ENCODE assay signal across 22 cellular contexts in the genomic region with DNA sequence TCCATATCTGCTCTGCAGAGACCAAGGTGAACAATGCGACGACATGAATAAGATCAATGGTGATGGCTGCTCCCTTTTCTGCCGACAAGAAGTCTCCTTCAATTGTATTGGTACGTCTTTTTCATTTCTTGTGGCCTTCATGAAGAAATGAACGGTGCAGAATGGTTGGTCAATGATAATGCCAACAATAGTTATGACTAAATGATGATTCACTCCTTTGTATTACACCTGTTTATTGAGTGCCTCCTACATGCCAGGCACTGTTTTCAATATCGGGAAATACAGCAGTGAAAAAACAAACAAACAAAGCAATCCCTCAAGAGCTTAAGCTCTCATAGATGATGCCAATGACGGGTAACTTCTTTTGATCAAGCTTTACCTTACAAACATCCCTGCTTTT.
A peak's percentile ranks its signal among the peaks of the same experiment; 100 is the strongest.
DNase-seq lines count a peak whose midpoint lies in the region; ATAC-seq and TF ChIP-seq lines count a peak whose summit lies in the region.
"Had no signal": no experiment of that assay in that cellular context is flagged by ENCODE, and none has a peak within 500 bp of the region (broad histone marks: within the 10 kb centered on the region; RNA-seq: fewer than 3 reads in every experiment).

No MANE protein-coding gene starts in this region.

- H3K4me2 ChIP-seq in GM23338, result peak overlapping the region; percentile 44

- no peak for DNase-seq in GM23338 (ENCODE audit: low spot score)
- DNase-seq in LHCN-M2 (ENCODE audit: low read depth), result peak; percentile 26
- no peak for DNase-seq in osteocyte (ENCODE audit: extremely low spot score, unreplicated experiment)
- DNase-seq in posterior cingulate gyrus, result no peak
- no peak for DNase-seq in NK-92 (lab: John Stamatoyannopoulos, UW; ENCODE audit: unreplicated experiment)
- no peak for DNase-seq in HUDEP-2 (lab: John Stamatoyannopoulos, UW; ENCODE audit: unreplicated experiment in 76 of 76)
- DNase-seq: CD4-positive, CD25-positive, alpha-beta regulatory T cell; DMS79 treated with DMSO at 0.1 percent for 48 hours; HCEC 1CT; NCI-H1092 treated with DMSO at 0.1 percent for 48 hours; NCI-H1436 treated with DMSO at 0.1 percent for 48 hours; NCI-H1930; NCI-H226; NCI-H524; NCI-H774; OCI-M1; SHP77 had no signal

- H2AFZ ChIP-seq in GM23338, result no peak overlapping the region
- H2AFZ ChIP-seq: GM23248 had no signal

- H3K27ac ChIP-seq in GM23338 (ENCODE audit: low read depth), result no peak overlapping the region
- H3K27ac ChIP-seq: GM23248 had no signal

- H3K27me3 ChIP-seq in GM23338 (ENCODE audit: insufficient read depth), result peaks cover 77% of the 10 kb centered on the region

- H3K9me3 Mint-ChIP-seq in GM23338, result no peaks in the 10 kb centered on the region
- H3K9me3 Mint-ChIP-seq in osteocyte (ENCODE audit: unreplicated experiment), result no peaks in the 10 kb centered on the region

- H3K27me3 Mint-ChIP-seq in GM23338 (ENCODE audit: insufficient read depth, low read depth, poor library complexity), result peaks cover 70% of the 10 kb centered on the region
- H3K27me3 Mint-ChIP-seq in osteocyte (ENCODE audit: unreplicated experiment), result no peaks in the 10 kb centered on the region

- H4K20me1 ChIP-seq in GM23338 (replicated peaks; ENCODE audit: insufficient read depth), result no peaks in the 10 kb centered on the region

- ATAC-seq in GM23338 (no peak), esophagus mucosa (peak; percentile 42), HG03460 (IDR thresholded peaks at IDR 0.05; ENCODE audit: unreplicated experiment) (no peak)
- ATAC-seq: HepG2, K562 had no signal

- H3F3A ChIP-seq in GM23338 (replicated peaks; ENCODE audit: low read depth), result no peaks in the 10 kb centered on the region

- H3K79me2 ChIP-seq in GM23338 (replicated peaks; ENCODE audit: insufficient read depth), result no peaks in the 10 kb centered on the region

- peaks cover 30% of the 10 kb centered on the region for H3K4me1 ChIP-seq in GM23338 (ENCODE audit: insufficient read depth)

- intact Hi-C loops in posterior cingulate gyrus (cut with DNase I), result no loop called here

- H3K36me3 Mint-ChIP-seq in GM23338 (ENCODE audit: low read depth) (no peaks in the 10 kb centered on the region), osteocyte (ENCODE audit: unreplicated experiment) (peaks cover 70% of the 10 kb centered on the region)
- H3K36me3 Mint-ChIP-seq: CD4-positive, CD25-positive, alpha-beta regulatory T cell had no signal

- H3K4me1 Mint-ChIP-seq in GM23338 (peaks cover 37% of the 10 kb centered on the region), osteocyte (ENCODE audit: unreplicated experiment) (peaks cover 85% of the 10 kb centered on the region)
- H3K4me1 Mint-ChIP-seq: CD4-positive, CD25-positive, alpha-beta regulatory T cell had no signal

- no peak overlapping the region; the same call in 2 of the 3 replicates for H3K4me3 Mint-ChIP-seq in GM23338
- no peak overlapping the region for H3K4me3 Mint-ChIP-seq in osteocyte (ENCODE audit: unreplicated experiment)
- H3K4me3 Mint-ChIP-seq: CD4-positive, CD25-positive, alpha-beta regulatory T cell had no signal

- H3K4me3 ChIP-seq in GM23338, result no peak overlapping the region
- H3K4me3 ChIP-seq: GM23248, K562 had no signal

- no peaks in the 10 kb centered on the region for H3K9me2 ChIP-seq in GM23338 (ENCODE audit: insufficient read depth)

- TF ChIP-seq CTCF in GM23338 (conservative IDR thresholded peaks at IDR 0.05; ENCODE audit: low read depth in 2 of 2) (no peak), osteocyte (IDR thresholded peaks at IDR 0.05) (no peak)

- no peaks in the 10 kb centered on the region for H3K36me3 ChIP-seq in GM23338 (ENCODE audit: insufficient read depth)

- H3K27ac Mint-ChIP-seq in GM23338, result no peak overlapping the region
- peak overlapping the region; percentile 68 for H3K27ac Mint-ChIP-seq in osteocyte (ENCODE audit: unreplicated experiment)
- H3K27ac Mint-ChIP-seq: CD4-positive, CD25-positive, alpha-beta regulatory T cell had no signal

TF ChIP-seq in GM23338, 12 proteins besides CTCF, POLR2A, EP300 and RAD21 (continues in another document):
- TF ChIP-seq POLR2AphosphoS5 (IDR thresholded peaks at IDR 0.05; ENCODE audit: low read depth), result no peak
- no peak for TF ChIP-seq REST (IDR thresholded peaks at IDR 0.05; ENCODE audit: unreplicated experiment)
- no peak for TF ChIP-seq EZH2phosphoT487 (IDR thresholded peaks at IDR 0.05; ENCODE audit: unreplicated experiment)
- TF ChIP-seq EZH2 (IDR thresholded peaks at IDR 0.05; ENCODE audit: low read depth, unreplicated experiment), result no peak
- no peak for TF ChIP-seq ZNF331 (CRISPR knock-in tag; IDR thresholded peaks at IDR 0.05; ENCODE audit: low read depth)
- TF ChIP-seq, protein P1, sequence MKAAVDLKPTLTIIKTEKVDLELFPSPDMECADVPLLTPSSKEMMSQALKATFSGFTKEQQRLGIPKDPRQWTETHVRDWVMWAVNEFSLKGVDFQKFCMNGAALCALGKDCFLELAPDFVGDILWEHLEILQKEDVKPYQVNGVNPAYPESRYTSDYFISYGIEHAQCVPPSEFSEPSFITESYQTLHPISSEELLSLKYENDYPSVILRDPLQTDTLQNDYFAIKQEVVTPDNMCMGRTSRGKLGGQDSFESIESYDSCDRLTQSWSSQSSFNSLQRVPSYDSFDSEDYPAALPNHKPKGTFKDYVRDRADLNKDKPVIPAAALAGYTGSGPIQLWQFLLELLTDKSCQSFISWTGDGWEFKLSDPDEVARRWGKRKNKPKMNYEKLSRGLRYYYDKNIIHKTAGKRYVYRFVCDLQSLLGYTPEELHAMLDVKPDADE (IDR thresholded peaks at IDR 0.05), result no peak
- no peak for TF ChIP-seq STAT1 (IDR thresholded peaks at IDR 0.05; ENCODE audit: unreplicated experiment)
- no peak for TF ChIP-seq NANOG (IDR thresholded peaks at IDR 0.05; ENCODE audit: borderline replicate concordance)
